12 cellular contexts compared by ENCODE assay signal in genomic region chr4:17544205-17544604, GRCh38. TPM values are rescaled to one million over a fixed set of nuclear protein-coding genes. Genes with fewer than 3 reads are reported as not detected.
DNase-seq lines count a peak whose midpoint lies in the region; ATAC-seq and TF ChIP-seq lines count a peak whose summit lies in the region.
"Had no signal": no experiment of that assay in that cellular context is flagged by ENCODE, and none has a peak within 500 bp of the region (broad histone marks: within the 10 kb centered on the region; RNA-seq: fewer than 3 reads in every experiment).

No MANE protein-coding gene starts in this region.

- H3K79me2 ChIP-seq in mammary epithelial cell (ENCODE audit: insufficient read depth, low read length): no peaks in the 10 kb centered on the region

- no peak overlapping the region for H2AFZ ChIP-seq in mammary epithelial cell (ENCODE audit: low read depth, low read length)

- H3K27me3 ChIP-seq in H7 (ENCODE audit: control insufficient read depth, insufficient read depth, low read length) (no peaks in the 10 kb centered on the region), right cardiac atrium (ENCODE audit: control insufficient read depth, insufficient read depth) (no peaks in the 10 kb centered on the region), mammary epithelial cell (ENCODE audit: insufficient read depth, low read length) (no peaks in the 10 kb centered on the region)

- WGBS in right cardiac atrium: 30% methylated on average over 6 of the region's 6 CpGs
- WGBS in mammary epithelial cell (ENCODE audit: low coverage, missing lambda C conversion rate): 70% methylated on average over 5 of the region's 6 CpGs

- H3K9me3 ChIP-seq in right cardiac atrium (ENCODE audit: control insufficient read depth, low read length) (no peaks in the 10 kb centered on the region), mammary epithelial cell (replicated peaks; ENCODE audit: insufficient read depth, low read length) (no peaks in the 10 kb centered on the region)

- intact Hi-C loops in right cardiac atrium (cut with DNase I) (no loop called here), mammary epithelial cell (cut with micrococcal nuclease) (no loop called here)

- H4K20me1 ChIP-seq in mammary epithelial cell (ENCODE audit: insufficient read depth, low read length): no peaks in the 10 kb centered on the region

- BruUV-seq in mammary epithelial cell (replicated peaks; lab: Mats Ljungman, UMichigan): no TSS peak

- H3K27ac ChIP-seq in right cardiac atrium (ENCODE audit: low read length) (no peak overlapping the region), mammary epithelial cell (ENCODE audit: insufficient read depth, low read depth, low read length) (no peak overlapping the region)

- dilution Hi-C loops in mammary epithelial cell (cut with HindIII; ENCODE audit: low sequenced_read_pairs): no loop called here

- ATAC-seq in right cardiac atrium: no peak

- H3K4me2 ChIP-seq in mammary epithelial cell (ENCODE audit: insufficient read depth, low read depth, low read length): no peak overlapping the region

- H3K36me3 ChIP-seq in H7 (replicated peaks; ENCODE audit: control insufficient read depth, insufficient read depth, low read length) (no peaks in the 10 kb centered on the region), mammary epithelial cell (ENCODE audit: insufficient read depth, low read length) (no peaks in the 10 kb centered on the region)

- in situ Hi-C loops in mammary epithelial cell (cut with MboI; ENCODE audit: low sequenced_read_pairs in 2 of 2): loop anchor here in 1 of 2 donors (10.0 kb wide), 1 partner anchor 261 kb away; no protein-coding TSS in a partner anchor

- no peak for TF ChIP-seq CTCF in mammary epithelial cell (conservative IDR thresholded peaks at IDR 0.05 in 1 of 2, IDR thresholded peaks at IDR 0.05 in 1 of 2; ENCODE audit: extremely low read depth in 1 of 2, insufficient read depth in 1 of 2, low read depth in 1 of 2, low read length in 2 of 2)

- H3K9ac ChIP-seq in mammary epithelial cell (ENCODE audit: insufficient read depth, low read length): no peak overlapping the region

- no peak overlapping the region for H3K4me3 ChIP-seq in H7 (ENCODE audit: insufficient read depth, low read depth, low read length)
- H3K4me3 ChIP-seq in right cardiac atrium (ENCODE audit: low read length): no peak overlapping the region
- H3K4me3 ChIP-seq in mammary epithelial cell (replicated peaks in 1 of 3; ENCODE audit: insufficient read depth in 1 of 3, low read depth in 2 of 3, low read length in 3 of 3): no peak overlapping the region

- H3K4me1 ChIP-seq in right cardiac atrium (ENCODE audit: control insufficient read depth, insufficient read depth, low read length) (no peaks in the 10 kb centered on the region), mammary epithelial cell (ENCODE audit: insufficient read depth, low read length) (no peaks in the 10 kb centered on the region)

- DNase-seq in H7: peak; percentile 41
- DNase-seq in NCI-H510A (lab: John Stamatoyannopoulos, UW): peak; percentile 16
- DNase-seq in fibroblast of gingiva (ENCODE audit: low read depth): peak; percentile 12
- DNase-seq in retina: peak; percentile 57
- no peak for DNase-seq in cerebellar nuclear complex (lab: John Stamatoyannopoulos, UW)
- no peak for DNase-seq in right cardiac atrium
- no peak for DNase-seq in NOMO-1 treated with dmso at 0.1 percent for 144 hours (lab: John Stamatoyannopoulos, UW; ENCODE audit: unreplicated experiment)
- DNase-seq in mammary epithelial cell: no peak
- DNase-seq: OCI-M1 had no signal

- CTCF ChIA-PET in mammary epithelial cell (lab: Charles Lee; ENCODE audit: low non-redundant PET): no interaction called here

RNA-seq across cellular contexts. Expression of gene CLRN2, which starts 29.2 kb away (rescaled TPM):
- total RNA-seq in H7 (2014; rRNA removed; shearing (Covaris generic)): not detected in 2 replicates
- total RNA-seq in right cardiac atrium: not detected
- not detected for polyA plus RNA-seq in right cardiac atrium
- total RNA-seq in mammary epithelial cell: not detected
- not detected for polyA plus RNA-seq in mammary epithelial cell
- not detected for polyA minus RNA-seq in mammary epithelial cell
- total RNA-seq: skeletal muscle tissue, subcutaneous adipose tissue had no signal
- polyA plus RNA-seq: keratinocyte had no signal

RNA-seq across cellular contexts. Expression of gene QDPR, which starts 32.3 kb away (rescaled TPM):
- 12.2 and 12.8 TPM in 2 replicates for total RNA-seq in H7 (2014; rRNA removed; shearing (Covaris generic))
- 10 to 100 TPM; 33.8 to 48.1 (median 44.9) TPM for total RNA-seq in right cardiac atrium
- polyA plus RNA-seq in right cardiac atrium: 53.9 TPM
- total RNA-seq in mammary epithelial cell: 10 to 100 TPM in 1 of 2 donors, 1 to 10 TPM in 1; 8.2 to 39.1 TPM
- 42.2 TPM for polyA plus RNA-seq in mammary epithelial cell
- 55.1 TPM for polyA minus RNA-seq in mammary epithelial cell

RNA-seq across cellular contexts. Expression of gene LAP3, which starts 32.8 kb away (rescaled TPM):
- total RNA-seq in H7 (2014; rRNA removed; shearing (Covaris generic)): 68.2 and 77.4 TPM in 2 replicates
- 10 to 100 TPM; 36.1 to 61.6 (median 49.1) TPM for total RNA-seq in right cardiac atrium
- polyA plus RNA-seq in right cardiac atrium: 31.2 TPM
- total RNA-seq in mammary epithelial cell: 10 to 100 TPM; 36.1 to 69.5 TPM
- polyA plus RNA-seq in mammary epithelial cell: 46.6 TPM
- polyA minus RNA-seq in mammary epithelial cell: 38.9 TPM

Comparison
In these comparisons a context has a peak if more than half of its experiments do, and no peak if none do; other contexts are left out.
1. DNase-seq: peak in H7 (single experiment), NCI-H510A (single experiment), fibroblast of gingiva (single experiment) and retina (single experiment); none in cerebellar nuclear complex (0 of 2), right cardiac atrium (0 of 3), NOMO-1 treated with dmso at 0.1 percent for 144 hours (single experiment) and mammary epithelial cell (single experiment).